Comparison of ENCODE assay signal across 39 cellular contexts in genomic region chr3:170918715-170919114, GRCh38.
"Had no signal": no experiment of that assay in that cellular context is flagged by ENCODE, and none has a peak within 500 bp of the region (broad histone marks: within the 10 kb centered on the region; RNA-seq: fewer than 3 reads in every experiment).

No MANE protein-coding gene starts in this region.

- ATAC-seq: activated CD8-positive, alpha-beta memory T cell treated with anti-CD3 and anti-CD28 coated beads, Interleukin-2, amount 10 ng/mL, durations not matched to agents 7 days and 5 days; activated CD8-positive, alpha-beta T cell treated with anti-CD3 and anti-CD28 coated beads, Interleukin-2, amount 10 ng/mL, durations not matched to agents 7 days and 5 days; activated naive CD4-positive, alpha-beta T cell treated with anti-CD3 and anti-CD28 coated beads, Interleukin-2, amount 50 U/mL, for 72 hours; activated T-cell treated with anti-CD3 and anti-CD28 coated beads, Interleukin-2, amount 50 U/mL, for 72 hours; activated T-helper 17 cell treated with anti-CD3 and anti-CD28 coated beads, Interleukin-2, amount 50 U/mL, for 72 hours; body of pancreas had no signal

- H3K9me3 ChIP-seq: adrenal gland had no signal

- H3K36me3 ChIP-seq: adrenal gland, brain microvascular endothelial cell, cardiac muscle cell had no signal

- H3K4me1 Mint-ChIP-seq: activated B cell treated with CpG ODN at 0.5 μM for 24 hours; activated CD4-positive, alpha-beta memory T cell treated with anti-CD3 and anti-CD28 coated beads, Interleukin-2, amount 10 ng/mL, durations not matched to agents 7 days and 5 days; activated CD4-positive, alpha-beta T cell treated with anti-CD3 and anti-CD28 coated beads, Interleukin-2, amount 10 ng/mL, durations not matched to agents 7 days and 5 days; activated CD8-positive, alpha-beta memory T cell treated with anti-CD3 and anti-CD28 coated beads, Interleukin-2, amount 10 ng/mL, durations not matched to agents 7 days and 5 days; activated naive CD8-positive, alpha-beta T cell treated with anti-CD3 and anti-CD28 coated beads for 36 hours; activated T-helper 17 cell treated with anti-CD3 and anti-CD28 coated beads, Interleukin-2, amount 50 U/mL, for 72 hours; central memory CD8-positive, alpha-beta T cell had no signal

- H3K27ac Mint-ChIP-seq: activated B cell treated with CpG ODN at 0.5 μM for 24 hours; activated CD4-positive, alpha-beta memory T cell treated with anti-CD3 and anti-CD28 coated beads, Interleukin-2, amount 10 ng/mL, durations not matched to agents 7 days and 5 days; activated CD4-positive, alpha-beta T cell treated with anti-CD3 and anti-CD28 coated beads, Interleukin-2, amount 10 ng/mL, durations not matched to agents 7 days and 5 days; activated CD8-positive, alpha-beta memory T cell treated with anti-CD3 and anti-CD28 coated beads, Interleukin-2, amount 10 ng/mL, durations not matched to agents 7 days and 5 days; activated CD8-positive, alpha-beta T cell treated with anti-CD3 and anti-CD28 coated beads, Interleukin-2, amount 10 ng/mL, durations not matched to agents 7 days and 5 days; activated naive CD4-positive, alpha-beta T cell treated with anti-CD3 and anti-CD28 coated beads for 36 hours; activated naive CD4-positive, alpha-beta T cell treated with anti-CD3 and anti-CD28 coated beads, Interleukin-2, amount 50 U/mL, for 72 hours; activated naive CD8-positive, alpha-beta T cell treated with anti-CD3 and anti-CD28 coated beads for 36 hours; activated T-cell treated with anti-CD3 and anti-CD28 coated beads, Interleukin-2, amount 50 U/mL, for 24 hours; activated T-cell treated with anti-CD3 and anti-CD28 coated beads, Interleukin-2, amount 50 U/mL, for 72 hours; activated T-helper 1 cell treated with anti-CD3 and anti-CD28 coated beads, Interleukin-12 subunit alpha, Interleukin-12 subunit beta, Interleukin-2, Interleukin-4 antibody, amounts not matched to agents 30 ng/mL and 10 ng/mL and 1 ng/mL, durations not matched to agents 14 hours and 24 hours and 36 hours; activated T-helper 17 cell treated with anti-CD3 and anti-CD28 coated beads, Interleukin-2, amount 50 U/mL, for 72 hours; T-helper 1 cell treated with Interleukin-12 subunit alpha and Interleukin-12 subunit beta and Interleukin-4 antibody, amounts not matched to agents 30 μg/mL and 1 μg/mL, for 36 hours; T-helper 2 cell treated with Interferon-gamma antibody and Interleukin-4, amounts not matched to agents 5 μg/mL and 100 μg/mL, for 36 hours had no signal

- H3K4me1 ChIP-seq: adrenal gland, body of pancreas had no signal

- FAIRE-seq: astrocyte, bronchial epithelial cell, TTC549 had no signal

- H3K27me3 ChIP-seq: adrenal gland, body of pancreas, brain microvascular endothelial cell, cardiac muscle cell had no signal

- H3K27ac ChIP-seq: adrenal gland, body of pancreas, brain microvascular endothelial cell, cardiac muscle cell, VCaP had no signal

- DNase-seq: activated B cell treated with CpG ODN at 0.5 μM for 24 hours; activated CD4-positive, alpha-beta memory T cell treated with anti-CD3 and anti-CD28 coated beads, Interleukin-2, amount 10 ng/mL, durations not matched to agents 7 days and 5 days; activated CD4-positive, alpha-beta T cell treated with anti-CD3 and anti-CD28 coated beads for 48 hours; activated CD4-positive, alpha-beta T cell treated with anti-CD3 and anti-CD28 coated beads, Interleukin-2, amount 10 ng/mL, durations not matched to agents 7 days and 5 days; activated CD4-positive, alpha-beta T cell treated with anti-CD3 and anti-CD28 coated beads, Interleukin-2, amount 50 U/mL, for 48 hours; activated CD4-positive, CD25-positive, alpha-beta regulatory T cell treated with anti-CD3 and anti-CD28 coated beads, Interleukin-2, amount 50 U/mL, for 72 hours; activated CD8-positive, alpha-beta memory T cell treated with anti-CD3 and anti-CD28 coated beads for 24 hours; activated CD8-positive, alpha-beta memory T cell treated with anti-CD3 and anti-CD28 coated beads, Interleukin-2, amount 10 ng/mL, durations not matched to agents 7 days and 5 days; activated CD8-positive, alpha-beta memory T cell treated with anti-CD3 and anti-CD28 coated beads, Interleukin-2, amount 50 U/mL, for 48 hours; activated CD8-positive, alpha-beta T cell treated with anti-CD3 and anti-CD28 coated beads, Interleukin-2, amount 10 ng/mL, durations not matched to agents 7 days and 5 days; activated effector memory CD4-positive, alpha-beta T cell treated with anti-CD3 and anti-CD28 coated beads, Interleukin-2, amount 50 U/mL, for 16 hours; activated gamma-delta T cell treated with Interleukin-2 at 50 U/mL for 16 hours; activated naive CD4-positive, alpha-beta T cell; activated naive CD4-positive, alpha-beta T cell treated with anti-CD3 and anti-CD28 coated beads for 36 hours; activated naive CD4-positive, alpha-beta T cell treated with anti-CD3 and anti-CD28 coated beads, Interleukin-2, amount 50 U/mL, for 16 hours; activated naive CD8-positive, alpha-beta T cell treated with anti-CD3 and anti-CD28 coated beads for 36 hours; activated T-cell treated with anti-CD3 and anti-CD28 coated beads, Interleukin-2, amount 50 U/mL, for 24 hours; activated T-cell treated with anti-CD3 and anti-CD28 coated beads, Interleukin-2, amount 50 U/mL, for 72 hours; adrenal gland; amniotic stem cell; aorta; body of pancreas; brain microvascular endothelial cell; caudate nucleus; cerebellar nuclear complex; T-helper 1 cell; T-helper 2 cell; T-helper 9 cell had no signal

- H3K4me3 ChIP-seq: adrenal gland, body of pancreas, cardiac muscle cell had no signal

- H3K4me3 Mint-ChIP-seq: activated B cell treated with CpG ODN at 0.5 μM for 24 hours; activated CD4-positive, alpha-beta memory T cell treated with anti-CD3 and anti-CD28 coated beads, Interleukin-2, amount 10 ng/mL, durations not matched to agents 7 days and 5 days; activated CD4-positive, alpha-beta T cell treated with anti-CD3 and anti-CD28 coated beads, Interleukin-2, amount 10 ng/mL, durations not matched to agents 7 days and 5 days; activated CD8-positive, alpha-beta memory T cell treated with anti-CD3 and anti-CD28 coated beads, Interleukin-2, amount 10 ng/mL, durations not matched to agents 7 days and 5 days; activated CD8-positive, alpha-beta T cell treated with anti-CD3 and anti-CD28 coated beads, Interleukin-2, amount 10 ng/mL, durations not matched to agents 7 days and 5 days; activated naive CD4-positive, alpha-beta T cell treated with anti-CD3 and anti-CD28 coated beads for 36 hours; activated naive CD8-positive, alpha-beta T cell treated with anti-CD3 and anti-CD28 coated beads for 36 hours; activated T-cell treated with anti-CD3 and anti-CD28 coated beads, Interleukin-2, amount 50 U/mL, for 24 hours; activated T-cell treated with anti-CD3 and anti-CD28 coated beads, Interleukin-2, amount 50 U/mL, for 72 hours; activated T-helper 1 cell treated with anti-CD3 and anti-CD28 coated beads, Interleukin-12 subunit alpha, Interleukin-12 subunit beta, Interleukin-2, Interleukin-4 antibody, amounts not matched to agents 30 ng/mL and 10 ng/mL and 1 ng/mL, durations not matched to agents 14 hours and 24 hours and 36 hours; activated T-helper 17 cell treated with anti-CD3 and anti-CD28 coated beads, Interleukin-2, amount 50 U/mL, for 72 hours; central memory CD8-positive, alpha-beta T cell; T-helper 1 cell treated with Interleukin-12 subunit alpha and Interleukin-12 subunit beta and Interleukin-4 antibody, amounts not matched to agents 30 μg/mL and 1 μg/mL, for 36 hours; T-helper 2 cell treated with Interferon-gamma antibody and Interleukin-4, amounts not matched to agents 5 μg/mL and 100 μg/mL, for 36 hours had no signal
